In genomic region chr1:171116676-171117075, GRCh38 we compare ENCODE assay signal across 1 cellular context.
TF ChIP-seq lines count a peak whose summit lies in the region.

No MANE protein-coding gene starts in this region.

TF ChIP-seq in IMR-90, 13 proteins besides CTCF, POLR2A, EP300 and RAD21 (continued from another document):
- no peak for TF ChIP-seq CEBPB (IDR thresholded peaks at IDR 0.05; ENCODE audit: low read depth, low read length)
- TF ChIP-seq FOS (IDR thresholded peaks at IDR 0.05; ENCODE audit: low read depth, low read length) = no peak
- TF ChIP-seq SMC3 (IDR thresholded peaks at IDR 0.05; ENCODE audit: low read depth, low read length) = no peak
- no peak for TF ChIP-seq ELK1 (IDR thresholded peaks at IDR 0.05; ENCODE audit: borderline replicate concordance, low read depth, low read length)
